Comparison of ENCODE assay signal across 7 cellular contexts in genomic region chr18:75211721-75212625, GRCh38. TPM values are rescaled to one million over a fixed set of nuclear protein-coding genes. Genes with fewer than 3 reads are reported as not detected.
DNase-seq lines count a peak whose midpoint lies in the region; ATAC-seq and TF ChIP-seq lines count a peak whose summit lies in the region.

No MANE protein-coding gene starts in this region.

- peaks cover 2% of the 10 kb centered on the region; the same call in 1 of the 2 replicates for H3K27me3 ChIP-seq in MG63

- H3K9me3 ChIP-seq in MG63 = no peaks in the 10 kb centered on the region

- H3K4me3 ChIP-seq in MG63 = peak overlapping the region; percentile 53

- H3K27me3 Mint-ChIP-seq in activated T-cell treated with anti-CD3 and anti-CD28 coated beads, Interleukin-2, amount 50 U/mL, for 72 hours (ENCODE audit: low read depth) = peaks cover 6% of the 10 kb centered on the region
- no peaks in the 10 kb centered on the region for H3K27me3 Mint-ChIP-seq in osteocyte (ENCODE audit: unreplicated experiment)

- no peak for TF ChIP-seq CTCF in osteocyte (IDR thresholded peaks at IDR 0.05)

- peak; percentile 25 for DNase-seq in GF-D8 (lab: John Stamatoyannopoulos, UW)
- DNase-seq in MG63 = peak; percentile 53
- DNase-seq in activated T-cell treated with anti-CD3 and anti-CD28 coated beads, Interleukin-2, amount 50 U/mL, for 72 hours = peak; percentile 41 to 56
- peak; percentile 20 for DNase-seq in glomerular visceral epithelial cell (ENCODE audit: extremely low spot score)
- no peak for DNase-seq in osteocyte (ENCODE audit: extremely low spot score, unreplicated experiment)
- DNase-seq in cerebellum (ENCODE audit: low spot score) = no peak

- no peaks in the 10 kb centered on the region for H3K36me3 ChIP-seq in MG63

- H3K9me3 Mint-ChIP-seq in activated T-cell treated with anti-CD3 and anti-CD28 coated beads, Interleukin-2, amount 50 U/mL, for 72 hours = no peaks in the 10 kb centered on the region
- no peaks in the 10 kb centered on the region for H3K9me3 Mint-ChIP-seq in osteocyte (ENCODE audit: unreplicated experiment)

- ATAC-seq in activated T-cell treated with anti-CD3 and anti-CD28 coated beads, Interleukin-2, amount 50 U/mL, for 72 hours (replicated peaks in 1 of 2) = no peak
- ATAC-seq in GM21529 (IDR thresholded peaks at IDR 0.05; ENCODE audit: unreplicated experiment) = no peak

- H3K4me1 Mint-ChIP-seq in activated T-cell treated with anti-CD3 and anti-CD28 coated beads, Interleukin-2, amount 50 U/mL, for 72 hours (ENCODE audit: low read depth) = peaks cover 56% of the 10 kb centered on the region
- peaks cover 42% of the 10 kb centered on the region for H3K4me1 Mint-ChIP-seq in osteocyte (ENCODE audit: unreplicated experiment)

- peak overlapping the region; percentile 86 to 92 for H3K4me3 Mint-ChIP-seq in activated T-cell treated with anti-CD3 and anti-CD28 coated beads, Interleukin-2, amount 50 U/mL, for 72 hours
- peak overlapping the region; percentile 78 for H3K4me3 Mint-ChIP-seq in osteocyte (ENCODE audit: unreplicated experiment)

- H3K36me3 Mint-ChIP-seq in activated T-cell treated with anti-CD3 and anti-CD28 coated beads, Interleukin-2, amount 50 U/mL, for 72 hours (ENCODE audit: insufficient read depth in 2 of 2) = peaks cover 10 to 14% of the 10 kb centered on the region in 2 donors
- H3K36me3 Mint-ChIP-seq in osteocyte (ENCODE audit: unreplicated experiment) = peaks cover 4% of the 10 kb centered on the region

- peak overlapping the region; percentile 74 for H3K27ac Mint-ChIP-seq in activated T-cell treated with anti-CD3 and anti-CD28 coated beads, Interleukin-2, amount 50 U/mL, for 72 hours
- H3K27ac Mint-ChIP-seq in osteocyte (ENCODE audit: unreplicated experiment) = peak overlapping the region; percentile 38

RNA-seq across cellular contexts. Expression of gene TSHZ1, which starts 1.4 kb away (rescaled TPM):
- total RNA-seq in MG63 (2014; rRNA removed; shearing (Covaris generic); ENCODE audit: low replicate concordance) = 4.4 and 4.5 TPM in 2 replicates
- total RNA-seq in activated T-cell treated with anti-CD3 and anti-CD28 coated beads, Interleukin-2, amount 50 U/mL, for 72 hours = 10 to 100 TPM; 18.1 to 19.2 TPM
- 12.2 and 13.3 TPM in 2 replicates for total RNA-seq in osteocyte
- total RNA-seq in cerebellum = 14.4 TPM

RNA-seq across cellular contexts. Expression of gene PTGR3, which starts 3.0 kb away (rescaled TPM):
- 8.0 and 21.6 TPM in 2 replicates for total RNA-seq in MG63 (2014; rRNA removed; shearing (Covaris generic); ENCODE audit: low replicate concordance)
- total RNA-seq in activated T-cell treated with anti-CD3 and anti-CD28 coated beads, Interleukin-2, amount 50 U/mL, for 72 hours = 10 to 100 TPM; 40.4 to 41.8 TPM
- total RNA-seq in osteocyte = 17.7 and 19.7 TPM in 2 replicates
- 26.1 TPM for total RNA-seq in cerebellum

Comparison
In these comparisons a context has a peak if more than half of its experiments do, and no peak if none do; other contexts are left out.
1. DNase-seq: peak in GF-D8 (single experiment), MG63 (single experiment), activated T-cell treated with anti-CD3 and anti-CD28 coated beads, Interleukin-2, amount 50 U/mL, for 72 hours (2 of 2) and glomerular visceral epithelial cell (single experiment); none in osteocyte (single experiment) and cerebellum (single experiment).